ENCODE assay signal across 26 cellular contexts in genomic region chr4:169305651-169306050, GRCh38. TPM values are rescaled to one million over a fixed set of nuclear protein-coding genes. Genes with fewer than 3 reads are reported as not detected.
DNase-seq lines count a peak whose midpoint lies in the region; FAIRE-seq and TF ChIP-seq lines count a peak whose summit lies in the region.
"Had no signal": no experiment of that assay in that cellular context is flagged by ENCODE, and none has a peak within 500 bp of the region (broad histone marks: within the 10 kb centered on the region; RNA-seq: fewer than 3 reads in every experiment).

No MANE protein-coding gene starts in this region.

- no peaks in the 10 kb centered on the region for H3K4me1 ChIP-seq in keratinocyte (ENCODE audit: control insufficient read depth, extremely low read depth, insufficient read depth, low read length)
- H3K4me1 ChIP-seq in stomach: peaks cover 11 to 44% (median 30%) of the 10 kb centered on the region in 4 donors
- no peaks in the 10 kb centered on the region for H3K4me1 ChIP-seq in breast epithelium
- H3K4me1 ChIP-seq in Karpas-422 (ENCODE audit: low read length): peaks cover 4% of the 10 kb centered on the region
- H3K4me1 ChIP-seq: BLaER1 treated with 17β-estradiol and CSF1 and Interleukin-3, amounts not matched to agents 10 nM and 100 nM; parathyroid adenoma had no signal

- H3K9ac ChIP-seq in keratinocyte (ENCODE audit: control insufficient read depth, extremely low read depth, insufficient read depth, low read length) (no peak overlapping the region), Karpas-422 (ENCODE audit: low read length) (no peak overlapping the region)
- H3K9ac ChIP-seq: BLaER1 treated with 17β-estradiol and CSF1 and Interleukin-3, amounts not matched to agents 10 nM and 100 nM; parathyroid adenoma had no signal

- H3K79me2 ChIP-seq in keratinocyte (ENCODE audit: control insufficient read depth, insufficient read depth, low read length) (no peaks in the 10 kb centered on the region), Karpas-422 (ENCODE audit: low read length) (no peaks in the 10 kb centered on the region)
- H3K79me2 ChIP-seq: parathyroid adenoma had no signal

- in situ Hi-C loops in brain microvascular endothelial cell (cut with HindIII; ENCODE audit: low pct_ligation_motif_present, low sequenced_read_pairs): no loop called here

- no peak overlapping the region for H3K27ac ChIP-seq in brain microvascular endothelial cell
- H3K27ac ChIP-seq in keratinocyte (ENCODE audit: control insufficient read depth, insufficient read depth, low read length): no peak overlapping the region
- peak overlapping the region; percentile 4 to 62 (median 53) for H3K27ac ChIP-seq in stomach
- H3K27ac ChIP-seq in breast epithelium: peak overlapping the region in 1 of 2 donors; percentile 71
- H3K27ac ChIP-seq in Karpas-422 (ENCODE audit: low read length): no peak overlapping the region
- H3K27ac ChIP-seq: BLaER1 treated with 17β-estradiol and CSF1 and Interleukin-3, amounts not matched to agents 10 nM and 100 nM; esophagus muscularis mucosa; HL-60; parathyroid adenoma; RWPE1 had no signal

- TF ChIP-seq POLR2A in stomach (IDR thresholded peaks at IDR 0.05) (no peak), breast epithelium (IDR thresholded peaks at IDR 0.05) (no peak)

- no peak for TF ChIP-seq EP300 in stomach (IDR thresholded peaks at IDR 0.05)

- dilution Hi-C loops in keratinocyte (cut with MboI; ENCODE audit: extremely low pct_ligation_motif_present, low sequenced_read_pairs): no loop called here

- intact Hi-C loops in stomach (cut with DNase I; ENCODE audit: low total_unique reads) (no loop called here), breast epithelium (cut with DNase I; ENCODE audit: low total_unique reads) (no loop called here)

- H4K20me1 ChIP-seq in keratinocyte (ENCODE audit: control insufficient read depth, extremely low read depth, insufficient read depth, low read length) (no peaks in the 10 kb centered on the region), Karpas-422 (ENCODE audit: insufficient read depth, low read depth, low read length) (no peaks in the 10 kb centered on the region)
- H4K20me1 ChIP-seq: BLaER1 treated with 17β-estradiol and CSF1 and Interleukin-3, amounts not matched to agents 10 nM and 100 nM had no signal

- no peaks in the 10 kb centered on the region for H3K9me2 ChIP-seq in Karpas-422 (replicated peaks; ENCODE audit: insufficient read depth, low read length)

- WGBS in stomach, 5 donors: 26 to 67% (median 55%) methylated on average over 2 of the region's 2 CpGs

- DNase-seq in LHCN-M2 (ENCODE audit: low read depth) (peak; percentile 67), brain microvascular endothelial cell (peak; percentile 9), keratinocyte (ENCODE audit: low read depth, low spot score) (no peak), stomach (no peak), breast epithelium (ENCODE audit: low spot score in 2 of 2) (no peak), Karpas-422 (no peak)
- DNase-seq in activated CD4-positive, alpha-beta T cell treated with anti-CD3 and anti-CD28 coated beads, Interleukin-2, amount 50 U/mL, for 4 hours: no peak
- DNase-seq: activated CD4-positive, alpha-beta T cell treated with anti-CD3 and anti-CD28 coated beads for 4 hours; activated CD8-positive, alpha-beta memory T cell treated with anti-CD3 and anti-CD28 coated beads, Interleukin-2, amount 50 U/mL, for 4 hours; activated gamma-delta T cell treated with Interleukin-2 at 50 U/mL for 16 hours; amniotic stem cell; effector CD8-positive, alpha-beta T cell; GF-D8; KG1; naive thymus-derived CD8-positive, alpha-beta T cell; NCI-H1092 treated with DMSO at 0.1 percent for 48 hours; NCI-H2107; NCI-H524; stimulated activated naive CD8-positive, alpha-beta T cell treated with anti-CD3 and anti-CD28 coated beads, Interleukin-15, amount 100 ng/mL, for 72 hours had no signal

- no peaks in the 10 kb centered on the region for H3K27me3 ChIP-seq in brain microvascular endothelial cell (replicated peaks)
- H3K27me3 ChIP-seq in keratinocyte (ENCODE audit: control insufficient read depth, extremely low read depth, insufficient read depth, low read length): no peaks in the 10 kb centered on the region
- no peaks in the 10 kb centered on the region for H3K27me3 ChIP-seq in stomach
- H3K27me3 ChIP-seq in breast epithelium: no peaks in the 10 kb centered on the region
- no peaks in the 10 kb centered on the region for H3K27me3 ChIP-seq in Karpas-422 (ENCODE audit: low read length)
- H3K27me3 ChIP-seq: BLaER1 treated with 17β-estradiol and CSF1 and Interleukin-3, amounts not matched to agents 10 nM and 100 nM; esophagus muscularis mucosa had no signal

- no peak overlapping the region for H3K4me3 ChIP-seq in brain microvascular endothelial cell (ENCODE audit: low read depth, low read length)
- no peak overlapping the region for H3K4me3 ChIP-seq in keratinocyte (ENCODE audit: control insufficient read depth in 2 of 3, extremely low read depth in 1 of 3, insufficient read depth in 2 of 3, low read depth in 1 of 3, low read length in 3 of 3)
- H3K4me3 ChIP-seq in stomach: no peak overlapping the region
- H3K4me3 ChIP-seq in breast epithelium: no peak overlapping the region
- no peak overlapping the region for H3K4me3 ChIP-seq in Karpas-422 (ENCODE audit: low read length)
- H3K4me3 ChIP-seq: BLaER1 treated with 17β-estradiol and CSF1 and Interleukin-3, amounts not matched to agents 10 nM and 100 nM; esophagus muscularis mucosa had no signal

- H3K9me3 ChIP-seq in keratinocyte (ENCODE audit: control insufficient read depth, low read depth, low read length): no peaks in the 10 kb centered on the region
- no peaks in the 10 kb centered on the region for H3K9me3 ChIP-seq in stomach
- H3K9me3 ChIP-seq in breast epithelium: no peaks in the 10 kb centered on the region
- no peaks in the 10 kb centered on the region for H3K9me3 ChIP-seq in Karpas-422 (ENCODE audit: low read length)
- H3K9me3 ChIP-seq: esophagus muscularis mucosa had no signal

- H3K4me2 ChIP-seq in keratinocyte (ENCODE audit: control insufficient read depth, extremely low read depth, insufficient read depth, low read depth, low read length): no peak overlapping the region
- H3K4me2 ChIP-seq in Karpas-422 (ENCODE audit: low read depth, low read length, poor library complexity, severe bottlenecking): no peak overlapping the region
- H3K4me2 ChIP-seq: BLaER1 treated with 17β-estradiol and CSF1 and Interleukin-3, amounts not matched to agents 10 nM and 100 nM had no signal

- no peaks in the 10 kb centered on the region for H3K9me1 ChIP-seq in keratinocyte (ENCODE audit: control insufficient read depth, extremely low read depth, insufficient read depth, low read length)

- H2AFZ ChIP-seq in keratinocyte (ENCODE audit: control insufficient read depth, low read length) (no peak overlapping the region), Karpas-422 (ENCODE audit: low read length) (no peak overlapping the region)
- H2AFZ ChIP-seq: parathyroid adenoma had no signal

- H3K36me3 ChIP-seq in brain microvascular endothelial cell (replicated peaks) (no peaks in the 10 kb centered on the region), keratinocyte (ENCODE audit: control insufficient read depth in 2 of 2, extremely low read depth in 1 of 2, insufficient read depth in 2 of 2, low read length in 2 of 2) (no peaks in the 10 kb centered on the region), stomach (no peaks in the 10 kb centered on the region), breast epithelium (no peaks in the 10 kb centered on the region), Karpas-422 (ENCODE audit: insufficient read depth, low read length) (no peaks in the 10 kb centered on the region)
- H3K36me3 ChIP-seq: BLaER1 treated with 17β-estradiol and CSF1 and Interleukin-3, amounts not matched to agents 10 nM and 100 nM; esophagus muscularis mucosa had no signal

- FAIRE-seq in keratinocyte (lab: Jason Lieb, UNC): peak; percentile 26
- FAIRE-seq: GM12892, H54 had no signal

- TF ChIP-seq CTCF in brain microvascular endothelial cell (IDR thresholded peaks at IDR 0.05; ENCODE audit: low read depth, low read length, missing control alignments) (no peak), keratinocyte (optimal IDR thresholded peaks at IDR 0.05 in 1 of 3, IDR thresholded peaks at IDR 0.05 in 1 of 3, conservative IDR thresholded peaks at IDR 0.05 in 1 of 3; ENCODE audit: extremely low read depth in 1 of 3, insufficient read depth in 2 of 3, low read length in 3 of 3) (no peak), stomach (IDR thresholded peaks at IDR 0.05) (no peak), breast epithelium (IDR thresholded peaks at IDR 0.05) (no peak)

RNA-seq across cellular contexts. Expression of gene SH3RF1, which starts 34.9 kb away (rescaled TPM):
- total RNA-seq in LHCN-M2 (2014; rRNA removed) (9.2 and 10.5 TPM in 2 replicates), stomach (10 to 100 TPM; 16.3 to 47.8 (median 29.5) TPM), breast epithelium (10 to 100 TPM; 20.2 to 37.0 (median 27.9) TPM)
- 12.1 TPM for polyA plus RNA-seq in LHCN-M2 (2012)
- polyA plus RNA-seq in keratinocyte (4.6 to 16.8 TPM (median 9.5 TPM) in 3 replicates), stomach (10 to 100 TPM in 1 of 3 donors, 1 to 10 TPM in 2; 3.4 to 13.6 (median 8.4) TPM)
- polyA plus RNA-seq in keratinocyte (2011; ENCODE audit: low read depth): 9.4 TPM
- 8.1 and 8.5 TPM in 2 replicates for polyA plus RNA-seq in keratinocyte (2011; cell fraction: cytosol; rRNA removed)
- 13.6 and 13.7 TPM in 2 replicates for polyA plus RNA-seq in keratinocyte (2011; cell fraction: nucleus; rRNA removed)
- 6.4 and 14.3 TPM in 2 replicates for polyA plus RNA-seq in keratinocyte (2012; ENCODE audit: low replicate concordance)
- polyA minus RNA-seq in keratinocyte: 38.4 to 53.9 TPM (median 51.6 TPM) in 3 replicates
- 13.0 TPM for polyA minus RNA-seq in keratinocyte (2011; cell fraction: cytosol; rRNA and poly(A)+ RNA removed)
- 28.0 and 48.9 TPM in 2 replicates for polyA minus RNA-seq in keratinocyte (2011; cell fraction: nucleus; rRNA and poly(A)+ RNA removed)
- 0.22 TPM in 1 of 2 replicates, not detected in the other for total RNA-seq in Karpas-422 (2014; rRNA removed; shearing (Covaris generic); ENCODE audit: low replicate concordance)
- polyA plus RNA-seq: naive thymus-derived CD8-positive, alpha-beta T cell had no signal

Comparison
In these comparisons a context has a peak if more than half of its experiments do, and no peak if none do; other contexts are left out.
1. DNase-seq: peak in LHCN-M2 (single experiment) and brain microvascular endothelial cell (single experiment); none in keratinocyte (single experiment), stomach (single experiment), breast epithelium (0 of 2), Karpas-422 (single experiment) and activated CD4-positive, alpha-beta T cell treated with anti-CD3 and anti-CD28 coated beads, Interleukin-2, amount 50 U/mL, for 4 hours (0 of 2).
2. H3K27ac ChIP-seq: peak in stomach (5 of 5); none in brain microvascular endothelial cell (single experiment), keratinocyte (single experiment) and Karpas-422 (single experiment).